Comparison of ENCODE assay signal across 24 cellular contexts in the genomic region with DNA sequence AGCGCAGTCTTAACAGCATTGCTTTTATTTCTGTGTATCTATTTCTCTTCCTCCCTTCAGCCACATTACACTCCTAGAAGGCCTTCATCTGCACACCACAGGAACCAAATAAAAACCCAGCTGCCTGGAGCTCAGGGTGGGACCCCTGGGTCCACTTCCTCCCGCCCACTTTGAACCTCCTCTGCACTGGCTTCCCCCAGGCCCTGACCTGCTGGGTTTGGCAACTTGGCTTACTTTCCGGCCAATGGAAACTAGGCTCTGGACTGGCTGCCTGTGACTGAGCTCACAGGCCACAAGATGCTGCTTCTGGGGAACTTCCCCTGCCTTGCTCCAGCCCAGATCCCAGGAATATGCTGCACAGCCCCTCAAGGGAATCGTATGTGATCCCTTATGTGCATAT.
"Had no signal": no experiment of that assay in that cellular context is flagged by ENCODE, and none has a peak within 500 bp of the region (broad histone marks: within the 10 kb centered on the region; RNA-seq: fewer than 3 reads in every experiment).

No MANE protein-coding gene starts in this region.

- DNase-seq: activated CD4-positive, alpha-beta T cell treated with anti-CD3 and anti-CD28 coated beads for 4 hours; activated CD8-positive, alpha-beta memory T cell treated with anti-CD3 and anti-CD28 coated beads, Interleukin-2, amount 50 U/mL, for 4 hours; activated CD8-positive, alpha-beta T cell treated with anti-CD3 and anti-CD28 coated beads for 36 hours; activated effector memory CD4-positive, alpha-beta T cell treated with Interleukin-2 at 50 U/mL for 16 hours; activated naive CD4-positive, alpha-beta T cell; body of pancreas; Karpas-422; MM.1S; NCI-H1105; NCI-H1436; NCI-H187; NCI-H2171; NCI-H226; NCI-H526 treated with DMSO at 0.1 percent for 48 hours; Peyer's patch; SJCRH30; SK-N-SH; T-helper 1 cell; WERI-Rb-1 had no signal

- H3K4me2 ChIP-seq: SK-N-SH had no signal

- H3K27ac Mint-ChIP-seq: activated CD8-positive, alpha-beta T cell treated with anti-CD3 and anti-CD28 coated beads for 36 hours; activated naive CD4-positive, alpha-beta T cell treated with anti-CD3 and anti-CD28 coated beads, Interleukin-2, amount 50 U/mL, for 24 hours had no signal

- H3K9me3 ChIP-seq: ascending aorta, body of pancreas, Peyer's patch, SJCRH30, SK-N-SH had no signal

- H3K27ac ChIP-seq: ascending aorta, body of pancreas, Peyer's patch, RWPE1, SJCRH30 had no signal

- H3K4me1 Mint-ChIP-seq: activated naive CD4-positive, alpha-beta T cell treated with anti-CD3 and anti-CD28 coated beads, Interleukin-2, amount 50 U/mL, for 24 hours had no signal

- H3K36me3 Mint-ChIP-seq: activated naive CD4-positive, alpha-beta T cell treated with anti-CD3 and anti-CD28 coated beads, Interleukin-2, amount 50 U/mL, for 24 hours had no signal

- H3K27me3 Mint-ChIP-seq: activated naive CD4-positive, alpha-beta T cell treated with anti-CD3 and anti-CD28 coated beads, Interleukin-2, amount 50 U/mL, for 24 hours had no signal

- H3K36me3 ChIP-seq: ascending aorta, Peyer's patch, SJCRH30, WERI-Rb-1 had no signal

- H3K27me3 ChIP-seq: ascending aorta, body of pancreas, Peyer's patch had no signal

- H3K4me3 ChIP-seq: ascending aorta, body of pancreas, K562, Peyer's patch, SJCRH30 had no signal

- H3K9me3 Mint-ChIP-seq: activated CD8-positive, alpha-beta T cell treated with anti-CD3 and anti-CD28 coated beads for 36 hours; activated naive CD4-positive, alpha-beta T cell treated with anti-CD3 and anti-CD28 coated beads, Interleukin-2, amount 50 U/mL, for 24 hours; central memory CD8-positive, alpha-beta T cell had no signal

- H3K4me1 ChIP-seq: ascending aorta, SJCRH30 had no signal

- H3K4me3 Mint-ChIP-seq: activated CD8-positive, alpha-beta T cell treated with anti-CD3 and anti-CD28 coated beads for 36 hours; activated naive CD4-positive, alpha-beta T cell treated with anti-CD3 and anti-CD28 coated beads, Interleukin-2, amount 50 U/mL, for 24 hours; central memory CD8-positive, alpha-beta T cell had no signal
